In the genomic region with DNA sequence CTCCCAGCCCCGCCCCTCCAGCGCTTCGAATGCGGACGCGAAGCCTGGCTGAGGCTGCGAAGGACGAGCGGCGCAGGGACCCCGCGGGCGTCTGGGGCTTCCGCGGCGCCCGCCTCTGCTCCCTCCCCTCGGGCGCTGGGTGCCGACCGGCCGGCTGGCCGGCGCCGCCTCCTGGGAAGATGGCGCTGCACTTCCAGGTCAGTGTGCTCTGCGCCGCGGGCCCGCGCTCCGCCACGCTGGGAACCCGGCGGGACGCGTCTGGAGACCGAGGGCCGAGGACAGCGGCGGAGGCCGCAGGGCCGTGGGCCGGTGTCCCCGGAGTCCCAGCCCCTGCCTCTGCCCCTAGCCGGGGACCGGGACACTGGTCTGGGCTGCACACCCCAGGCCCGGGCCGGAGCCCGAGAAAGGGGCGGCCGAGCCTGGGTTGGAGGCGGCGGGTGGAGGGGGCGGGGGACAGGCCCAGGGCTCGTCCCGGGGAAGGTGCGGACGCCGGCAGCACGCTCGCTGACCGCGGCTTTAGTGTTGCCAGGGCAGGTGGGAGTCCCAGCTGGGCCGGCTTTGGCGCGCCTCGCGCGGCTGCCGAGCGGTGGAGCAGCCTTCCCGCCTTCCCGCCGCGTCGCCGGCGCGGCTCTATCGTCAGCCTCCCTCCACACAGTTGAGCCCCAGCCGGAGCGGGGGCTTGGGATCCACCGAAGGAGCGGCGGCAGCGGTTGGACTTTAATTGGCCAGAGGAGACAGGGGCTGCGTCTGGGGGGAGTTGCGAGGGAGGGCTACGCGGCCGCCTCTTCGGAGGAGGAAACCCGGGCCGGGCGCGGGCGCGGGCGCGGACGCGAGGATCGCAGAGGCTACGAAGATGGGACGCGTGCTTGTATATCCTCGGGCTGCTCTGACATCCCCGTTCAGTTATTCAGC, we compare ENCODE assay signal across 8 cellular contexts. TPM values are rescaled to one million over a fixed set of nuclear protein-coding genes. Genes with fewer than 3 reads are reported as not detected.
DNase-seq lines count a peak whose midpoint lies in the region; FAIRE-seq and TF ChIP-seq lines count a peak whose summit lies in the region.

Gene RANBP17 (plus strand): TSS at position 164 of the 912 bp plus-strand sequence.

- peak within 1 kb of the TSS; percentile 76 for H3K9ac ChIP-seq in neural cell (ENCODE audit: low read length)

- H3K36me3 ChIP-seq in neural cell (ENCODE audit: insufficient read depth, low read length): no peaks in the 10 kb centered on the region

- no peaks in the 10 kb centered on the region for H3K9me2 ChIP-seq in neural cell (ENCODE audit: insufficient read depth, low read length)

- no peak for FAIRE-seq in frontal cortex (lab: Jason Lieb, UNC)

- peak; percentile 93 for DNase-seq in DMS 273 (lab: John Stamatoyannopoulos, UW; ENCODE audit: unreplicated experiment)
- peak; percentile 64 for DNase-seq in LoVo (ENCODE audit: low spot score)
- peak; percentile 62 to 72 for DNase-seq in frontal cortex (ENCODE audit: low spot score in 2 of 2)
- DNase-seq in Ammon's horn (ENCODE audit: low spot score): no peak
- DNase-seq in HCEC 1CT: no peak
- DNase-seq in activated CD4-positive, alpha-beta T cell treated with anti-CD3 and anti-CD28 coated beads for 4 hours: no peak

- H3F3A ChIP-seq in neural cell (ENCODE audit: insufficient read depth, low read length, poor library complexity, severe bottlenecking): peaks cover 3% of the 10 kb centered on the region

- H3K79me2 ChIP-seq in neural cell (replicated peaks; ENCODE audit: insufficient read depth, low read length): peaks cover 10% of the 10 kb centered on the region

- H2AFZ ChIP-seq in neural cell (ENCODE audit: low read depth, low read length): peak within 1 kb of the TSS; percentile 53

- H3K4me2 ChIP-seq in neural cell (ENCODE audit: low read length): peak within 1 kb of the TSS; percentile 25

- H3K27me3 ChIP-seq in neural cell (ENCODE audit: insufficient read depth, low read depth, low read length): no peaks in the 10 kb centered on the region

- H3K9me3 ChIP-seq in neural cell (ENCODE audit: low read length): no peaks in the 10 kb centered on the region

- H3K4me3 ChIP-seq in neural cell (ENCODE audit: low read length): peak within 1 kb of the TSS; percentile 88

- TF ChIP-seq RAD21 in neural cell (conservative IDR thresholded peaks at IDR 0.05): peak; percentile 45

- H3K27ac ChIP-seq in VCaP (peak within 1 kb of the TSS; percentile 57), neural cell (ENCODE audit: low read length) (peak within 1 kb of the TSS; percentile 53)

- TF ChIP-seq EP300 in neural cell (conservative IDR thresholded peaks at IDR 0.05; ENCODE audit: poor library complexity, severe bottlenecking): peak; percentile 8

- H4K20me1 ChIP-seq in neural cell (ENCODE audit: insufficient read depth): no peaks in the 10 kb centered on the region

- TF ChIP-seq CTCF in VCaP (conservative IDR thresholded peaks at IDR 0.05) (no peak; the same call in 1 of the 2 replicates), neural cell (IDR thresholded peaks at IDR 0.05; ENCODE audit: poor library complexity, severe bottlenecking) (peak; percentile 19)

TF ChIP-seq in neural cell, 6 proteins besides CTCF, POLR2A, EP300 and RAD21:
- no peak for TF ChIP-seq SMC3 (conservative IDR thresholded peaks at IDR 0.05; ENCODE audit: poor library complexity)
- TF ChIP-seq POLR2AphosphoS5 (IDR thresholded peaks at IDR 0.05): no peak
- TF ChIP-seq MXI1 (conservative IDR thresholded peaks at IDR 0.05; ENCODE audit: poor library complexity, severe bottlenecking): peak; percentile 65
TF ChIP-seq in neural cell: peak in this region for 1.

RNA-seq across cellular contexts. Expression of gene RANBP17, which starts in this region (rescaled TPM):
- 190 TPM for total RNA-seq in frontal cortex
- polyA plus RNA-seq in neural cell: 25.5 and 35.6 TPM in 2 replicates
- polyA minus RNA-seq in neural cell: 128 and 168 TPM in 2 replicates

Comparison
In these comparisons a context has a peak if more than half of its experiments do, and no peak if none do; other contexts are left out.
1. DNase-seq: peak in DMS 273 (single experiment), LoVo (single experiment) and frontal cortex (2 of 2); none in Ammon's horn (single experiment), HCEC 1CT (single experiment) and activated CD4-positive, alpha-beta T cell treated with anti-CD3 and anti-CD28 coated beads for 4 hours (0 of 2).